Comparison of ENCODE assay signal across 1 cellular context in the genomic region with DNA sequence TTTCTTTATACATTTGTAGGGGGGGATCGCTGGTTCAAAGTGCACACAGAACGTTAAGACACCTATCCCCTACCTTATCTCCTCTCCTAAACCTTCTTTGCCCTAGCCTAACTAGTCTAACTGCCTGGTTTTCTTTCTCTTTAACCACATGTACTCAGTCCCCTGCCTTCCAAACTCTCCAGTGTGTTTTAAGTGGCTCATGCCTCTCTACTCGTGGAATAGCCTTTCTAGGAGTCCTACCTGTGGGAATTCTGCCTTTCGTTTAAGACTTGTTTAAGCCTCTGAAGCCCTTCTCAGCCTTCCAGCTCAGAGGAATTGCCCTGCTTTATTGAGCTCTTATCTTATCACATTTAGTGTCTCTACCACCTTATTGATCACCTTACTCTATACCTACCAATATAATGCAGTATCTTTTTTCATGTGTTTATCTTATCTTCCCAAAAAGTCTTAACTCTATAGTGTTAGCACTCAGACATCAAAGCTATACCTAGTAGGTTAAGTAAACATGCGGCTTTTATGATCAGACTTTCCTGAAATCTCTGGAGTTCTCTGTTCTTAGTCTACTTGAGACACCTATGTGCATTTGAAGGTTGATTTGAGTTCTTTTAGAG.
A peak's percentile ranks its signal among the peaks of the same experiment; 100 is the strongest.
TF ChIP-seq lines count a peak whose summit lies in the region.

No MANE protein-coding gene starts in this region.

TF ChIP-seq in HepG2, 621 proteins besides CTCF, POLR2A, EP300 and RAD21:
- 0 out of 2 replicates have a peak, but pooled peaks have one; percentile 6 for TF ChIP-seq ATF1 (CRISPR knock-in tag; IDR thresholded peaks at IDR 0.05)
- peak; percentile 63; the same call in 1 of the 2 replicates for TF ChIP-seq TCF7 (IDR thresholded peaks at IDR 0.05; ENCODE audit: low read depth)
- TF ChIP-seq ZNF746 (CRISPR knock-in tag; IDR thresholded peaks at IDR 0.05) = no peak
- no peak for TF ChIP-seq ZNF207 (IDR thresholded peaks at IDR 0.05; ENCODE audit: borderline replicate concordance)
- TF ChIP-seq ZNF3 (CRISPR knock-in tag; IDR thresholded peaks at IDR 0.05) = no peak
- 0 out of 2 replicates have a peak, but pooled peaks have one; percentile 32 for TF ChIP-seq CREM (IDR thresholded peaks at IDR 0.05)
- TF ChIP-seq CREM (CRISPR knock-in tag; IDR thresholded peaks at IDR 0.05) = no peak
- TF ChIP-seq ZNF282 (IDR thresholded peaks at IDR 0.05; ENCODE audit: partially characterized antibody) = no peak
- no peak for TF ChIP-seq ZNF30 (CRISPR knock-in tag; IDR thresholded peaks at IDR 0.05)
- TF ChIP-seq, protein P1, sequence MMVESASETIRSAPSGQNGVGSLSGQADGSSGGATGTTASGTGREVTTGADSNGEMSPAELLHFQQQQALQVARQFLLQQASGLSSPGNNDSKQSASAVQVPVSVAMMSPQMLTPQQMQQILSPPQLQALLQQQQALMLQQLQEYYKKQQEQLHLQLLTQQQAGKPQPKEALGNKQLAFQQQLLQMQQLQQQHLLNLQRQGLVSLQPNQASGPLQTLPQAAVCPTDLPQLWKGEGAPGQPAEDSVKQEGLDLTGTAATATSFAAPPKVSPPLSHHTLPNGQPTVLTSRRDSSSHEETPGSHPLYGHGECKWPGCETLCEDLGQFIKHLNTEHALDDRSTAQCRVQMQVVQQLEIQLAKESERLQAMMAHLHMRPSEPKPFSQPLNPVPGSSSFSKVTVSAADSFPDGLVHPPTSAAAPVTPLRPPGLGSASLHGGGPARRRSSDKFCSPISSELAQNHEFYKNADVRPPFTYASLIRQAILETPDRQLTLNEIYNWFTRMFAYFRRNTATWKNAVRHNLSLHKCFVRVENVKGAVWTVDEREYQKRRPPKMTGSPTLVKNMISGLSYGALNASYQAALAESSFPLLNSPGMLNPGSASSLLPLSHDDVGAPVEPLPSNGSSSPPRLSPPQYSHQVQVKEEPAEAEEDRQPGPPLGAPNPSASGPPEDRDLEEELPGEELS (CRISPR knock-in tag; IDR thresholded peaks at IDR 0.05) = no peak
- TF ChIP-seq, protein P2, sequence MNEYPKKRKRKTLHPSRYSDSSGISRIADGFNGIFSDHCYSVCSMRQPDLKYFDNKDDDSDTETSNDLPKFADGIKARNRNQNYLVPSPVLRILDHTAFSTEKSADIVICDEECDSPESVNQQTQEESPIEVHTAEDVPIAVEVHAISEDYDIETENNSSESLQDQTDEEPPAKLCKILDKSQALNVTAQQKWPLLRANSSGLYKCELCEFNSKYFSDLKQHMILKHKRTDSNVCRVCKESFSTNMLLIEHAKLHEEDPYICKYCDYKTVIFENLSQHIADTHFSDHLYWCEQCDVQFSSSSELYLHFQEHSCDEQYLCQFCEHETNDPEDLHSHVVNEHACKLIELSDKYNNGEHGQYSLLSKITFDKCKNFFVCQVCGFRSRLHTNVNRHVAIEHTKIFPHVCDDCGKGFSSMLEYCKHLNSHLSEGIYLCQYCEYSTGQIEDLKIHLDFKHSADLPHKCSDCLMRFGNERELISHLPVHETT (CRISPR knock-in tag; conservative IDR thresholded peaks at IDR 0.05) = no peak
- TF ChIP-seq HCFC1 (IDR thresholded peaks at IDR 0.05; ENCODE audit: low read depth, low read length) = no peak
- TF ChIP-seq, protein P3, sequence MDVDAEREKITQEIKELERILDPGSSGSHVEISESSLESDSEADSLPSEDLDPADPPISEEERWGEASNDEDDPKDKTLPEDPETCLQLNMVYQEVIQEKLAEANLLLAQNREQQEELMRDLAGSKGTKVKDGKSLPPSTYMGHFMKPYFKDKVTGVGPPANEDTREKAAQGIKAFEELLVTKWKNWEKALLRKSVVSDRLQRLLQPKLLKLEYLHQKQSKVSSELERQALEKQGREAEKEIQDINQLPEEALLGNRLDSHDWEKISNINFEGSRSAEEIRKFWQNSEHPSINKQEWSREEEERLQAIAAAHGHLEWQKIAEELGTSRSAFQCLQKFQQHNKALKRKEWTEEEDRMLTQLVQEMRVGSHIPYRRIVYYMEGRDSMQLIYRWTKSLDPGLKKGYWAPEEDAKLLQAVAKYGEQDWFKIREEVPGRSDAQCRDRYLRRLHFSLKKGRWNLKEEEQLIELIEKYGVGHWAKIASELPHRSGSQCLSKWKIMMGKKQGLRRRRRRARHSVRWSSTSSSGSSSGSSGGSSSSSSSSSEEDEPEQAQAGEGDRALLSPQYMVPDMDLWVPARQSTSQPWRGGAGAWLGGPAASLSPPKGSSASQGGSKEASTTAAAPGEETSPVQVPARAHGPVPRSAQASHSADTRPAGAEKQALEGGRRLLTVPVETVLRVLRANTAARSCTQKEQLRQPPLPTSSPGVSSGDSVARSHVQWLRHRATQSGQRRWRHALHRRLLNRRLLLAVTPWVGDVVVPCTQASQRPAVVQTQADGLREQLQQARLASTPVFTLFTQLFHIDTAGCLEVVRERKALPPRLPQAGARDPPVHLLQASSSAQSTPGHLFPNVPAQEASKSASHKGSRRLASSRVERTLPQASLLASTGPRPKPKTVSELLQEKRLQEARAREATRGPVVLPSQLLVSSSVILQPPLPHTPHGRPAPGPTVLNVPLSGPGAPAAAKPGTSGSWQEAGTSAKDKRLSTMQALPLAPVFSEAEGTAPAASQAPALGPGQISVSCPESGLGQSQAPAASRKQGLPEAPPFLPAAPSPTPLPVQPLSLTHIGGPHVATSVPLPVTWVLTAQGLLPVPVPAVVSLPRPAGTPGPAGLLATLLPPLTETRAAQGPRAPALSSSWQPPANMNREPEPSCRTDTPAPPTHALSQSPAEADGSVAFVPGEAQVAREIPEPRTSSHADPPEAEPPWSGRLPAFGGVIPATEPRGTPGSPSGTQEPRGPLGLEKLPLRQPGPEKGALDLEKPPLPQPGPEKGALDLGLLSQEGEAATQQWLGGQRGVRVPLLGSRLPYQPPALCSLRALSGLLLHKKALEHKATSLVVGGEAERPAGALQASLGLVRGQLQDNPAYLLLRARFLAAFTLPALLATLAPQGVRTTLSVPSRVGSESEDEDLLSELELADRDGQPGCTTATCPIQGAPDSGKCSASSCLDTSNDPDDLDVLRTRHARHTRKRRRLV (CRISPR knock-in tag; IDR thresholded peaks at IDR 0.05) = no peak
- peak; percentile 68 for TF ChIP-seq GATA4 (IDR thresholded peaks at IDR 0.05; ENCODE audit: borderline replicate concordance, low read depth)
- no peak for TF ChIP-seq NR2F2 (IDR thresholded peaks at IDR 0.05; ENCODE audit: borderline replicate concordance, low read depth)
- TF ChIP-seq FOXA3 (CRISPR knock-in tag; IDR thresholded peaks at IDR 0.05) = no peak
- TF ChIP-seq, protein P4, sequence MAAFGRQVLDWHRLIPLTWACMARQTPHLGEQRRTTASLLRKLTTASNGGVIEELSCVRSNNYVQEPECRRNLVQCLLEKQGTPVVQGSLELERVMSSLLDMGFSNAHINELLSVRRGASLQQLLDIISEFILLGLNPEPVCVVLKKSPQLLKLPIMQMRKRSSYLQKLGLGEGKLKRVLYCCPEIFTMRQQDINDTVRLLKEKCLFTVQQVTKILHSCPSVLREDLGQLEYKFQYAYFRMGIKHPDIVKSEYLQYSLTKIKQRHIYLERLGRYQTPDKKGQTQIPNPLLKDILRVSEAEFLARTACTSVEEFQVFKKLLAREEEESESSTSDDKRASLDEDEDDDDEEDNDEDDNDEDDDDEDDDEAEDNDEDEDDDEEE (CRISPR knock-in tag; IDR thresholded peaks at IDR 0.05) = no peak
- TF ChIP-seq SMAD3 (CRISPR knock-in tag; IDR thresholded peaks at IDR 0.05) = no peak
- no peak for TF ChIP-seq AGO1 (IDR thresholded peaks at IDR 0.05; ENCODE audit: low read depth, low read length, poor library complexity, severe bottlenecking)
- TF ChIP-seq, protein P5, sequence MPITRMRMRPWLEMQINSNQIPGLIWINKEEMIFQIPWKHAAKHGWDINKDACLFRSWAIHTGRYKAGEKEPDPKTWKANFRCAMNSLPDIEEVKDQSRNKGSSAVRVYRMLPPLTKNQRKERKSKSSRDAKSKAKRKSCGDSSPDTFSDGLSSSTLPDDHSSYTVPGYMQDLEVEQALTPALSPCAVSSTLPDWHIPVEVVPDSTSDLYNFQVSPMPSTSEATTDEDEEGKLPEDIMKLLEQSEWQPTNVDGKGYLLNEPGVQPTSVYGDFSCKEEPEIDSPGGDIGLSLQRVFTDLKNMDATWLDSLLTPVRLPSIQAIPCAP (CRISPR knock-in tag; IDR thresholded peaks at IDR 0.05; ENCODE audit: low read depth) = no peak
